7 cellular contexts compared by ENCODE assay signal in genomic region chr1:62887799-62888507, GRCh38.
"Had no signal": no experiment of that assay in that cellular context is flagged by ENCODE, and none has a peak within 500 bp of the region (broad histone marks: within the 10 kb centered on the region; RNA-seq: fewer than 3 reads in every experiment).

No MANE protein-coding gene starts in this region.

- H3K4me3 ChIP-seq: GM23248, HAP-1, K562 had no signal

- H3K4me3 Mint-ChIP-seq: HFFc6 had no signal

- H3K9me3 ChIP-seq: HAP-1 had no signal

- H3K36me3 ChIP-seq: HAP-1 had no signal

- H3K27ac Mint-ChIP-seq: HFFc6 had no signal

- H3K9me3 Mint-ChIP-seq: HFFc6 had no signal

- ATAC-seq: HCT116, K562 had no signal

- DNase-seq: GM23248, H7, HFFc6, IMR-90 had no signal

- H3K27ac ChIP-seq: GM23248 had no signal
